In the genomic region with DNA sequence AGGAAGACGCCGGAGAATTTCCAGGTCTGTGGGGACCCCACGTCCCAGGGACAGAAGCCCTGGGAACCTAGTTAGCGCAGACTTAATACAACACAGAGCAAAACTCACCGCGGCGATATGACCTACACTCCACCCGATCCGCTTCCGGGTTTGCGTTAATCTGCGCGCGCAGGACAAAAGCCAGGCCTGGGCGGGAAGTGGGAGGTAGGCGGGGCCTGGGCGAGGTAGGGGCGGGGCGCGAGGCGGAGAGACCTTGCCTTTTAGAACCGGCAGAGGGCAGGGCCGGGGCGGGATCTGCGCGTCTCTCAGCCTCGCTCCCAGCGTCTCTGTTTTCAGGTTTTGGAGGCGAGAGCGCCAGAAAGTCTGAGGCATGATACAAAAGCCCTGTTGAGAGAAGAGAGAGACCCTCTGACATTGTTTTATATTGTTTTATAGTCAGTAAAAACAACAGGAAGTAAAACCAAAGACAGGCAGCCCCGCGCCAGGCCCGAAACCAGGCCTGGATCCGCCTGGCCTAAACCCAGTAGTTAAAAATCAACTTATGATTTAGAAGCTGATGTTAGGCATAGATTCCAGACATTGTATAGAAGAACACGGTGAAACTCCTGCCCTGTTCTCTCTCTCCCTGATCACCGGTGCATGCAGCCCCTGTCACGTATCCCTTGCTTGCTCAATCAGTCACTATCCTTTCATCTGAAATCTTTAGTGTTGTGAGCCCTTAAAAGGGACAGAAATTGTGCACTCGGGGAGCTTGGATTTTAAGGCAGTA, we compare ENCODE assay signal across 8 cellular contexts. TPM values are rescaled to one million over a fixed set of nuclear protein-coding genes. Genes with fewer than 3 reads are reported as not detected.
A peak's percentile ranks its signal among the peaks of the same experiment; 100 is the strongest.
DNase-seq lines count a peak whose midpoint lies in the region; ATAC-seq and TF ChIP-seq lines count a peak whose summit lies in the region.

Gene ZNF611 (minus strand): TSS at position 152 of the 769 bp plus-strand sequence. CDS start 19,150 bp downstream, outside the sequence.

- no peaks in the 10 kb centered on the region for H3K79me2 ChIP-seq in parathyroid adenoma

- H3K9ac ChIP-seq in parathyroid adenoma = peak within 1 kb of the TSS; percentile 64

- peak; percentile 91 for ATAC-seq in HG02678 (IDR thresholded peaks at IDR 0.05; ENCODE audit: unreplicated experiment)
- peak; percentile 98 for ATAC-seq in activated naive CD8-positive, alpha-beta T cell treated with anti-CD3 and anti-CD28 coated beads, Interleukin-2, amount 50 U/mL, for 24 hours
- ATAC-seq in Right ventricle myocardium superior (ENCODE audit: poor library complexity) = peak; percentile 99

- H3K9me3 Mint-ChIP-seq in activated naive CD8-positive, alpha-beta T cell treated with anti-CD3 and anti-CD28 coated beads, Interleukin-2, amount 50 U/mL, for 24 hours = no peaks in the 10 kb centered on the region

- 3 to 4% methylated on average over 38 of the region's 38 CpGs for WGBS in tibial nerve, 2 donors

- peak within 1 kb of the TSS; percentile 95 for H3K4me2 ChIP-seq in parathyroid adenoma (ENCODE audit: low read length)

- H3K27ac Mint-ChIP-seq in activated naive CD8-positive, alpha-beta T cell treated with anti-CD3 and anti-CD28 coated beads, Interleukin-2, amount 50 U/mL, for 24 hours = peak within 1 kb of the TSS; percentile 90

- peak; percentile 43 to 89 for TF ChIP-seq EP300 in tibial nerve (IDR thresholded peaks at IDR 0.05)

- H3K36me3 Mint-ChIP-seq in activated naive CD8-positive, alpha-beta T cell treated with anti-CD3 and anti-CD28 coated beads, Interleukin-2, amount 50 U/mL, for 24 hours (ENCODE audit: low read depth) = peaks cover 22% of the 10 kb centered on the region

- peak; percentile 60 for TF ChIP-seq CTCF in GM12865 (IDR thresholded peaks at IDR 0.05; ENCODE audit: insufficient read depth, low read depth, low read length, missing control alignments)
- TF ChIP-seq CTCF in parathyroid adenoma (IDR thresholded peaks at IDR 0.05) = peak; percentile 29
- TF ChIP-seq CTCF in tibial nerve (IDR thresholded peaks at IDR 0.05) = peak; percentile 60 to 92 (median 83)

- DNase-seq in GM12865 (ENCODE audit: low read depth) = peak; percentile 97
- DNase-seq in NCI-H1417 (lab: John Stamatoyannopoulos, UW) = peak; percentile 93 to 97 (median 97)
- peak; percentile 63 to 82 for DNase-seq in SW 1271 (lab: John Stamatoyannopoulos, UW)
- DNase-seq in activated naive CD8-positive, alpha-beta T cell treated with anti-CD3 and anti-CD28 coated beads, Interleukin-2, amount 50 U/mL, for 24 hours = peak; percentile 99
- DNase-seq in Right ventricle myocardium superior = peak; percentile 99
- DNase-seq in tibial nerve (ENCODE audit: low spot score in 2 of 2) = peak; percentile 98 to 99

- H3K27me3 ChIP-seq in parathyroid adenoma (ENCODE audit: control insufficient read depth, insufficient read depth, low read length) = no peaks in the 10 kb centered on the region
- no peaks in the 10 kb centered on the region for H3K27me3 ChIP-seq in tibial nerve

- peak within 1 kb of the TSS; percentile 80 for H2AFZ ChIP-seq in parathyroid adenoma

- peak within 1 kb of the TSS; percentile 82 for H3K27ac ChIP-seq in parathyroid adenoma
- peak within 1 kb of the TSS; percentile 69 to 92 (median 87) for H3K27ac ChIP-seq in tibial nerve

- TF ChIP-seq POLR2A in tibial nerve (IDR thresholded peaks at IDR 0.05) = peak; percentile 53 to 88

- H3K4me3 ChIP-seq in GM12865 (ENCODE audit: low read depth, low read length) (peak within 1 kb of the TSS; percentile 61), parathyroid adenoma (ENCODE audit: low read depth, low read length) (peak within 1 kb of the TSS; percentile 85), tibial nerve (peak within 1 kb of the TSS; percentile 51 to 92 (median 75))

- peak within 1 kb of the TSS; percentile 86 for H3K4me3 Mint-ChIP-seq in activated naive CD8-positive, alpha-beta T cell treated with anti-CD3 and anti-CD28 coated beads, Interleukin-2, amount 50 U/mL, for 24 hours

- H3K4me1 ChIP-seq in parathyroid adenoma = no peaks in the 10 kb centered on the region
- peaks cover 0 to 30% (median 5%) of the 10 kb centered on the region in 4 donors for H3K4me1 ChIP-seq in tibial nerve

- H3K27me3 Mint-ChIP-seq in activated naive CD8-positive, alpha-beta T cell treated with anti-CD3 and anti-CD28 coated beads, Interleukin-2, amount 50 U/mL, for 24 hours = no peaks in the 10 kb centered on the region

- intact Hi-C loops in Right ventricle myocardium superior (cut with DNase I) = no loop called here

- H3K36me3 ChIP-seq in parathyroid adenoma (ENCODE audit: control insufficient read depth, insufficient read depth, low read length) = no peaks in the 10 kb centered on the region
- peaks cover 0 to 18% (median 0%) of the 10 kb centered on the region in 3 donors for H3K36me3 ChIP-seq in tibial nerve

- H3K9me3 ChIP-seq in parathyroid adenoma (ENCODE audit: control insufficient read depth, low read length) (no peaks in the 10 kb centered on the region), tibial nerve (no peaks in the 10 kb centered on the region)

- peaks cover 24% of the 10 kb centered on the region for H3K4me1 Mint-ChIP-seq in activated naive CD8-positive, alpha-beta T cell treated with anti-CD3 and anti-CD28 coated beads, Interleukin-2, amount 50 U/mL, for 24 hours

RNA-seq across cellular contexts. Expression of gene ZNF611, which starts in this region (rescaled TPM):
- total RNA-seq in Right ventricle myocardium superior (6.0 TPM), tibial nerve (10 to 100 TPM; 11.6 to 15.9 (median 13.3) TPM)

Comparison
In these comparisons a context has a peak if more than half of its experiments do, and no peak if none do; other contexts are left out.
1. Peak in every context shown above with its lines: DNase-seq, ATAC-seq, H3K4me3 ChIP-seq and H3K27ac ChIP-seq.
2. CTCF ChIP-seq: peak in every context shown above with its lines; median percentile 83 in tibial nerve; 60 in GM12865; 29 in parathyroid adenoma.